ENCODE assay signal across 9 cellular contexts in the genomic region with DNA sequence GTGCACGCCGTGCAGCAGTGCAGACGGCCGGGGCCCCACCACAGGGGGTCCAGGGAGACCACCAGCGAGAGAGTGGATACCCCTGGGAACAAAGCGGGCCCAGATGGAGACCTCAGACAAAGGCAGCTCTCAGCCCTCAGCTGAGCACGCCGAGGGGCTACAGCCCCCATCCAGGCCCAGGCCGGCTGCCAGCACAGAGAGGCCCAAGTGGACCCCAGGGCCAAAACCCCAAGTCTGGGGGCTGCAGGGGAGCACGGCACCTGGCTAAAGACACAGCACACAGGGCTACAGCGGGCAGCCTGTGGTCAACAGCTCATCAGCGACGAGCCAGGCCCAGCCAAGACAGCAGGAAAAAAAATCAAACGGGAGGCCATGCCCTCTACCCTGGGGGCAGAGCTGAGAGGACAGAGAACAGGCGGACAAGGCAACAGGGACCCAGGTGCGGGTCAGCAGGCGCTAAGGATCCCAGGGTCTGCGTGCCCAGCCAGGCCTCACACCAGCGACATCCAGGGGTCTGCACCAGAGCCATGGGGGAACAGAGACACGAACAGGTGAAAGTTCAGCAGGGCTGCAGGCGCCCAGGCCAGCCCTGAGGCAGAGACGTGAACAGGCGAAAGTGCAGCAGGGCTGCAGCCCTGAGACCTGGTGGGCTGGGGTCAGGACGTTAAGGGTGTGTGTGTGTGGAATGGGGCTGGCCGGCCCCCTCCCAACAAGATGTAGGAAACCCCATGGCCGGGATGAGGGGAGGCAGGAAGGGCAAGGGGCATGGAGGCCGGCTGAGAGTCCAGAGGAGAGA. TPM values are rescaled to one million over a fixed set of nuclear protein-coding genes. Genes with fewer than 3 reads are reported as not detected.
DNase-seq lines count a peak whose midpoint lies in the region; ATAC-seq, FAIRE-seq and TF ChIP-seq lines count a peak whose summit lies in the region.
"Had no signal": no experiment of that assay in that cellular context is flagged by ENCODE, and none has a peak within 500 bp of the region (broad histone marks: within the 10 kb centered on the region; RNA-seq: fewer than 3 reads in every experiment).

No MANE protein-coding gene starts in this region.

- H3K4me1 ChIP-seq in CD8-positive, alpha-beta T cell (ENCODE audit: insufficient read depth, low read length) = peaks cover 78% of the 10 kb centered on the region
- H3K4me1 ChIP-seq in heart right ventricle (peaks cover 9 to 33% (median 19%) of the 10 kb centered on the region in 9 donors), psoas muscle (peaks cover 37% of the 10 kb centered on the region)

- no peak for FAIRE-seq in urothelium cell line (lab: Jason Lieb, UNC)

- peaks cover 4% of the 10 kb centered on the region for H3K9me3 ChIP-seq in CD8-positive, alpha-beta T cell (ENCODE audit: low read length)
- H3K9me3 ChIP-seq in heart right ventricle (peaks cover 0 to 13% (median 4%) of the 10 kb centered on the region in 11 donors), psoas muscle (peaks cover 2% of the 10 kb centered on the region)

- peaks cover 84% of the 10 kb centered on the region for H3K4me1 Mint-ChIP-seq in CD8-positive, alpha-beta T cell (ENCODE audit: low read depth)
- peaks cover 72% of the 10 kb centered on the region for H3K4me1 Mint-ChIP-seq in activated CD8-positive, alpha-beta T cell treated with anti-CD3 and anti-CD28 coated beads for 36 hours (ENCODE audit: low read depth)

- peak in 1 of 7 experiments; percentile 15 for DNase-seq in CD8-positive, alpha-beta T cell
- no peak for DNase-seq in activated CD8-positive, alpha-beta T cell treated with anti-CD3 and anti-CD28 coated beads for 36 hours
- DNase-seq in heart right ventricle = peak in 1 of 2 donors; percentile 8
- peak in 1 of 2 donors; percentile 52 for DNase-seq in psoas muscle
- no peak for DNase-seq in hippocampal formation (lab: John Stamatoyannopoulos, UW)
- no peak for DNase-seq in NCI-H1105 (lab: John Stamatoyannopoulos, UW)
- DNase-seq in urothelium cell line (ENCODE audit: low spot score) = no peak
- no peak for DNase-seq in GM10266 (ENCODE audit: extremely low spot score)

- no peaks in the 10 kb centered on the region for H3K27me3 ChIP-seq in CD8-positive, alpha-beta T cell (ENCODE audit: insufficient read depth, low read length)
- H3K27me3 ChIP-seq in heart right ventricle = no peaks in the 10 kb centered on the region
- H3K27me3 ChIP-seq in psoas muscle (ENCODE audit: insufficient read depth in 3 of 3, low read length in 2 of 3) = no peaks in the 10 kb centered on the region

- H3K27ac ChIP-seq in CD8-positive, alpha-beta T cell (ENCODE audit: low read depth, low read length) = no peak overlapping the region
- H3K27ac ChIP-seq in heart right ventricle (peak overlapping the region in 8 of 10 donors; percentile 56 to 80 (median 66)), psoas muscle (peak overlapping the region; percentile 39)

- no peak overlapping the region for H3K4me3 ChIP-seq in CD8-positive, alpha-beta T cell (ENCODE audit: low read depth, low read length)
- no peak overlapping the region for H3K4me3 ChIP-seq in heart right ventricle
- H3K4me3 ChIP-seq in psoas muscle = peak overlapping the region; percentile 32
- H3K4me3 ChIP-seq: lung had no signal

- WGBS in heart right ventricle, 2 donors = 88% methylated on average over 27 of the region's 27 CpGs
- WGBS in psoas muscle, 3 donors = 80 to 84% (median 82%) methylated on average over 27 of the region's 27 CpGs

- H3K9me3 Mint-ChIP-seq in CD8-positive, alpha-beta T cell = peaks cover 8% of the 10 kb centered on the region
- H3K9me3 Mint-ChIP-seq in activated CD8-positive, alpha-beta T cell treated with anti-CD3 and anti-CD28 coated beads for 36 hours = peaks cover 10% of the 10 kb centered on the region

- no peaks in the 10 kb centered on the region for H3K27me3 Mint-ChIP-seq in CD8-positive, alpha-beta T cell (ENCODE audit: low read depth)
- no peaks in the 10 kb centered on the region for H3K27me3 Mint-ChIP-seq in activated CD8-positive, alpha-beta T cell treated with anti-CD3 and anti-CD28 coated beads for 36 hours

- CTCF ChIA-PET in CD8-positive, alpha-beta T cell (lab: Charles Lee) = no interaction called here
- CTCF ChIA-PET in activated CD8-positive, alpha-beta T cell treated with anti-CD3 and anti-CD28 coated beads for 36 hours (lab: Charles Lee) = no interaction called here

- POLR2A ChIA-PET in CD8-positive, alpha-beta T cell (lab: Charles Lee) = no interaction called here
- POLR2A ChIA-PET in activated CD8-positive, alpha-beta T cell treated with anti-CD3 and anti-CD28 coated beads for 36 hours (lab: Charles Lee) = no interaction called here

- ATAC-seq in CD8-positive, alpha-beta T cell = no peak
- ATAC-seq in activated CD8-positive, alpha-beta T cell treated with anti-CD3 and anti-CD28 coated beads for 36 hours = no peak
- ATAC-seq in heart right ventricle (no peak), psoas muscle (no peak)

- peak overlapping the region; percentile 90 for H3K27ac Mint-ChIP-seq in CD8-positive, alpha-beta T cell
- H3K27ac Mint-ChIP-seq in activated CD8-positive, alpha-beta T cell treated with anti-CD3 and anti-CD28 coated beads for 36 hours = peak overlapping the region; percentile 86

- H3K4me3 Mint-ChIP-seq in CD8-positive, alpha-beta T cell = peak overlapping the region; percentile 49
- no peak overlapping the region for H3K4me3 Mint-ChIP-seq in activated CD8-positive, alpha-beta T cell treated with anti-CD3 and anti-CD28 coated beads for 36 hours

- intact Hi-C loops in CD8-positive, alpha-beta T cell (cut with DNase I, micrococcal nuclease) = loop anchor here in 1 of 2 experiments (10.0 kb wide), 1 partner anchor 53 kb away; no protein-coding TSS in a partner anchor
- intact Hi-C loops in activated CD8-positive, alpha-beta T cell treated with anti-CD3 and anti-CD28 coated beads for 36 hours (cut with micrococcal nuclease) = no loop called here
- intact Hi-C loops in heart right ventricle (cut with DNase I) = no loop called here
- intact Hi-C loops in psoas muscle (cut with DNase I) = no loop called here

- peaks cover 26% of the 10 kb centered on the region for H3K36me3 ChIP-seq in CD8-positive, alpha-beta T cell (ENCODE audit: insufficient read depth, low read length)
- H3K36me3 ChIP-seq in heart right ventricle (no peaks in the 10 kb centered on the region), psoas muscle (ENCODE audit: insufficient read depth in 1 of 2, low read depth in 1 of 2) (no peaks in the 10 kb centered on the region)

- H3K36me3 Mint-ChIP-seq in CD8-positive, alpha-beta T cell = peaks cover 62% of the 10 kb centered on the region
- peaks cover 20% of the 10 kb centered on the region for H3K36me3 Mint-ChIP-seq in activated CD8-positive, alpha-beta T cell treated with anti-CD3 and anti-CD28 coated beads for 36 hours (ENCODE audit: low read depth)

- TF ChIP-seq CTCF in CD8-positive, alpha-beta T cell (IDR thresholded peaks at IDR 0.05) = no peak
- TF ChIP-seq CTCF in activated CD8-positive, alpha-beta T cell treated with anti-CD3 and anti-CD28 coated beads for 36 hours (IDR thresholded peaks at IDR 0.05) = no peak
- TF ChIP-seq CTCF in heart right ventricle (IDR thresholded peaks at IDR 0.05) (no peak), psoas muscle (IDR thresholded peaks at IDR 0.05) (no peak), GM10266 (IDR thresholded peaks at IDR 0.05; ENCODE audit: control insufficient read depth, insufficient read depth, low read depth, missing control alignments) (no peak)

RNA-seq across cellular contexts. Expression of gene RASA3, which starts 34.3 kb away (rescaled TPM):
- total RNA-seq in CD8-positive, alpha-beta T cell = 100 to 1,000 TPM; 144 TPM
- total RNA-seq in activated CD8-positive, alpha-beta T cell treated with anti-CD3 and anti-CD28 coated beads for 36 hours = 10 to 100 TPM; 28.9 to 32.3 TPM
- total RNA-seq in heart right ventricle (10 to 100 TPM in 7 of 10 donors, 1 to 10 TPM in 3; 7.3 to 16.9 (median 10.6) TPM), psoas muscle (10 to 100 TPM in 3 of 4 donors, 1 to 10 TPM in 1; 9.2 to 20.2 (median 14.5) TPM)
- polyA plus RNA-seq in heart right ventricle (1 to 10 TPM; 6.8 to 7.3 TPM), psoas muscle (10 to 100 TPM in 1 of 3 donors, 1 to 10 TPM in 2; 4.8 to 24.4 (median 5.2) TPM)

Comparison
In these comparisons a context has a peak if more than half of its experiments do, and no peak if none do; other contexts are left out.
1. RNA of gene RASA3, which starts 34.3 kb away (total RNA-seq): 144 TPM in CD8-positive, alpha-beta T cell; 28.9 to 32.3 TPM in activated CD8-positive, alpha-beta T cell treated with anti-CD3 and anti-CD28 coated beads for 36 hours, 9.2 to 20.2 TPM in psoas muscle and 7.3 to 16.9 TPM in heart right ventricle; every median in the first group is over 4 times any median in the second.